Comparison of ENCODE assay signal across 1 cellular context in genomic region chr1:201944639-201945038, GRCh38.
TF ChIP-seq lines count a peak whose summit lies in the region.

No MANE protein-coding gene starts in this region.

TF ChIP-seq in HepG2, 621 proteins besides CTCF, POLR2A, EP300 and RAD21:
- TF ChIP-seq SIN3A (IDR thresholded peaks at IDR 0.05; ENCODE audit: borderline replicate concordance, low read depth, low read length) (no peak), PHF21A (CRISPR knock-in tag; IDR thresholded peaks at IDR 0.05) (no peak), PHF8 (CRISPR knock-in tag; IDR thresholded peaks at IDR 0.05) (no peak), JARID2 (CRISPR knock-in tag; IDR thresholded peaks at IDR 0.05; ENCODE audit: insufficient replicate concordance) (no peak), ZNF747 (CRISPR knock-in tag; IDR thresholded peaks at IDR 0.05; ENCODE audit: borderline replicate concordance) (no peak), ZNF784 (CRISPR knock-in tag; IDR thresholded peaks at IDR 0.05; ENCODE audit: borderline replicate concordance) (no peak), MXD3 (CRISPR knock-in tag; IDR thresholded peaks at IDR 0.05) (no peak), ZNF713 (CRISPR knock-in tag; IDR thresholded peaks at IDR 0.05) (no peak), MLLT10 (CRISPR knock-in tag; IDR thresholded peaks at IDR 0.05) (no peak), ZFP36L2 (CRISPR knock-in tag; IDR thresholded peaks at IDR 0.05) (no peak), NR2F6 (IDR thresholded peaks at IDR 0.05) (no peak), NR2F6 (CRISPR knock-in tag; IDR thresholded peaks at IDR 0.05) (no peak), MAZ (IDR thresholded peaks at IDR 0.05; ENCODE audit: borderline replicate concordance, low read depth, low read length) (no peak), MAZ (CRISPR knock-in tag; IDR thresholded peaks at IDR 0.05; ENCODE audit: low read depth) (no peak), PATZ1 (CRISPR knock-in tag; IDR thresholded peaks at IDR 0.05) (no peak), YEATS4 (CRISPR knock-in tag; IDR thresholded peaks at IDR 0.05; ENCODE audit: borderline replicate concordance) (no peak), SKIL (CRISPR knock-in tag; IDR thresholded peaks at IDR 0.05; ENCODE audit: borderline replicate concordance) (no peak), GATA4 (IDR thresholded peaks at IDR 0.05; ENCODE audit: borderline replicate concordance, low read depth) (no peak)
